1 cellular context compared by ENCODE assay signal in genomic region chr17:68457539-68458259, GRCh38.
TF ChIP-seq lines count a peak whose summit lies in the region.

No MANE protein-coding gene starts in this region.

TF ChIP-seq in K562, 482 proteins besides CTCF, POLR2A, EP300 and RAD21 (continued from another document and continues in another):
- TF ChIP-seq CLOCK (CRISPR knock-in tag; IDR thresholded peaks at IDR 0.05; ENCODE audit: borderline replicate concordance) = no peak
- no peak for TF ChIP-seq NONO (IDR thresholded peaks at IDR 0.05; ENCODE audit: low read depth in 2 of 2, low read length in 1 of 2)
- TF ChIP-seq SIRT6 (IDR thresholded peaks at IDR 0.05; ENCODE audit: low read depth, low read length) = no peak
- no peak for TF ChIP-seq GMEB1 (CRISPR knock-in tag; IDR thresholded peaks at IDR 0.05)
- TF ChIP-seq CCAR2 (IDR thresholded peaks at IDR 0.05; ENCODE audit: low read depth, low read length) = no peak
- TF ChIP-seq MECOM (CRISPR knock-in tag; IDR thresholded peaks at IDR 0.05) = no peak
- TF ChIP-seq SNAPC5 (CRISPR knock-in tag; IDR thresholded peaks at IDR 0.05) = no peak
- no peak for TF ChIP-seq PATZ1 (CRISPR knock-in tag; IDR thresholded peaks at IDR 0.05; ENCODE audit: borderline replicate concordance)
- TF ChIP-seq MEF2D (tag; conservative IDR thresholded peaks at IDR 0.05; ENCODE audit: low read depth) = no peak
- TF ChIP-seq ZNF143 (CRISPR knock-in tag; IDR thresholded peaks at IDR 0.05) = no peak
- TF ChIP-seq PREB (CRISPR knock-in tag; IDR thresholded peaks at IDR 0.05) = no peak
- no peak for TF ChIP-seq ZNF280A (IDR thresholded peaks at IDR 0.05; ENCODE audit: low read depth, partially characterized antibody)
- no peak for TF ChIP-seq CBFA2T3 (IDR thresholded peaks at IDR 0.05)
- TF ChIP-seq ZBTB43 (CRISPR knock-in tag; IDR thresholded peaks at IDR 0.05) = no peak
- TF ChIP-seq FOSL1 (tag; conservative IDR thresholded peaks at IDR 0.05) = no peak
- peak; percentile 99 for TF ChIP-seq TFAP4 (CRISPR knock-in tag; IDR thresholded peaks at IDR 0.05; ENCODE audit: borderline replicate concordance)
- peak; percentile 99 for TF ChIP-seq RBM25 (IDR thresholded peaks at IDR 0.05; ENCODE audit: low read depth, low read length, severe bottlenecking)
- TF ChIP-seq HNRNPL (IDR thresholded peaks at IDR 0.05; ENCODE audit: low read depth, low read length) = no peak
- no peak for TF ChIP-seq ZEB2 (IDR thresholded peaks at IDR 0.05)
- TF ChIP-seq KDM2B (CRISPR knock-in tag; IDR thresholded peaks at IDR 0.05) = no peak
- TF ChIP-seq CCNT2 (IDR thresholded peaks at IDR 0.05; ENCODE audit: borderline replicate concordance, extremely low read depth, insufficient read length, low read depth, low read length) = peak; percentile 83
- TF ChIP-seq ARID3B (CRISPR knock-in tag; IDR thresholded peaks at IDR 0.05; ENCODE audit: borderline replicate concordance) = no peak
- no peak for TF ChIP-seq SPI1 (IDR thresholded peaks at IDR 0.05; ENCODE audit: borderline replicate concordance, low read depth, low read length)
- peak; percentile 92 for TF ChIP-seq USF2 (CRISPR knock-in tag; IDR thresholded peaks at IDR 0.05)
- TF ChIP-seq CXXC5 (CRISPR knock-in tag; IDR thresholded peaks at IDR 0.05) = peak; percentile 92
- TF ChIP-seq E2F3 (CRISPR knock-in tag; IDR thresholded peaks at IDR 0.05) = no peak
- peak; percentile 79 for TF ChIP-seq CREB1 (IDR thresholded peaks at IDR 0.05)
- TF ChIP-seq CREB1 (CRISPR knock-in tag; IDR thresholded peaks at IDR 0.05) = peak; percentile 88
- peak; percentile 73; the same call in 1 of the 2 replicates for TF ChIP-seq FOXK1 (CRISPR knock-in tag; IDR thresholded peaks at IDR 0.05; ENCODE audit: borderline replicate concordance)
- TF ChIP-seq ZNF316 (IDR thresholded peaks at IDR 0.05) = no peak
- peak; percentile 48 to 76 for TF ChIP-seq MAZ (CRISPR knock-in tag; conservative IDR thresholded peaks at IDR 0.05 in 1 of 2, IDR thresholded peaks at IDR 0.05 in 1 of 2)
